In genomic region chr10:133248334-133248715, GRCh38 we compare ENCODE assay signal across 37 cellular contexts. TPM values are rescaled to one million over a fixed set of nuclear protein-coding genes. Genes with fewer than 3 reads are reported as not detected.
"Had no signal": no experiment of that assay in that cellular context is flagged by ENCODE, and none has a peak within 500 bp of the region (broad histone marks: within the 10 kb centered on the region; RNA-seq: fewer than 3 reads in every experiment).

No MANE protein-coding gene starts in this region.

- H3K4me1 ChIP-seq: esophagus muscularis mucosa, foreskin keratinocyte, gastroesophageal sphincter, left lung, pancreas, suprapubic skin, thyroid gland, vagina had no signal

- H3K4me3 Mint-ChIP-seq: endodermal cell; naive thymus-derived CD4-positive, alpha-beta T cell; nephron; stimulated activated naive CD8-positive, alpha-beta T cell treated with anti-CD3 and anti-CD28 coated beads, Interleukin-15, amount 100 ng/mL, for 72 hours had no signal

- H3K27ac ChIP-seq: dorsolateral prefrontal cortex, epithelial cell of prostate, esophagus muscularis mucosa, foreskin keratinocyte, gastroesophageal sphincter, heart left ventricle, hepatocyte, left lung, pancreas, suprapubic skin, thyroid gland, vagina had no signal

- H3K79me2 ChIP-seq: hepatocyte had no signal

- H3K36me3 Mint-ChIP-seq: naive thymus-derived CD4-positive, alpha-beta T cell had no signal

- DNase-seq: dorsolateral prefrontal cortex; effector CD4-positive, alpha-beta T cell; endodermal cell; foreskin keratinocyte; heart left ventricle; left cardiac atrium; left lung; mesendoderm; midbrain; naive thymus-derived CD4-positive, alpha-beta T cell; occipital lobe; pancreas; stimulated activated CD4-positive, alpha-beta T cell treated with anti-CD3 and anti-CD28 coated beads, Interleukin-12 subunit alpha, Interleukin-12 subunit beta, amount 100 ng/mL, for 4 hours; stimulated activated CD4-positive, alpha-beta T cell treated with anti-CD3 and anti-CD28 coated beads, Interleukin-1b, Interleukin-23, amount 100 ng/mL, for 48 hours; stimulated activated CD4-positive, alpha-beta T cell treated with anti-CD3 and anti-CD28 coated beads, Interleukin-4, amount 100 ng/mL, for 1 hour; stimulated activated CD8-positive, alpha-beta memory T cell treated with anti-CD3 and anti-CD28 coated beads, Interleukin-4, amount 100 ng/mL, for 48 hours; stimulated activated naive CD4-positive, alpha-beta T cell; stimulated activated naive CD8-positive, alpha-beta T cell treated with anti-CD3 and anti-CD28 coated beads, Interleukin-15, amount 100 ng/mL, for 72 hours; thyroid gland; trophoblast cell had no signal

- H3K27ac Mint-ChIP-seq: endodermal cell; naive thymus-derived CD4-positive, alpha-beta T cell; nephron; stimulated activated naive CD8-positive, alpha-beta T cell treated with anti-CD3 and anti-CD28 coated beads, Interleukin-15, amount 100 ng/mL, for 72 hours had no signal

- ATAC-seq: foreskin keratinocyte; gastroesophageal sphincter; heart left ventricle; left cardiac atrium; left lung; naive thymus-derived CD4-positive, alpha-beta T cell; pancreas; sciatic nerve; stimulated activated naive CD8-positive, alpha-beta T cell treated with anti-CD3 and anti-CD28 coated beads, Interleukin-15, amount 100 ng/mL, for 72 hours had no signal

- H3K9me3 ChIP-seq: esophagus muscularis mucosa, gastroesophageal sphincter, heart left ventricle, left lung, pancreas, suprapubic skin, thyroid gland, vagina had no signal

- H3K4me1 Mint-ChIP-seq: stimulated activated naive CD8-positive, alpha-beta T cell treated with anti-CD3 and anti-CD28 coated beads, Interleukin-15, amount 100 ng/mL, for 72 hours had no signal

- FAIRE-seq: colon, pancreas had no signal

- H3K4me3 ChIP-seq: dorsolateral prefrontal cortex, esophagus muscularis mucosa, gastroesophageal sphincter, heart left ventricle, hepatocyte, left lung, pancreas, smooth muscle cell, suprapubic skin, thyroid gland, vagina had no signal

- H3K4me2 ChIP-seq: hepatocyte, smooth muscle cell had no signal

- H2AFZ ChIP-seq: hepatocyte had no signal

- H3K9me3 Mint-ChIP-seq: endodermal cell; naive thymus-derived CD4-positive, alpha-beta T cell; nephron; stimulated activated naive CD8-positive, alpha-beta T cell treated with anti-CD3 and anti-CD28 coated beads, Interleukin-15, amount 100 ng/mL, for 72 hours had no signal

- H3K27me3 ChIP-seq: hepatocyte, pancreas, thyroid gland had no signal

- H3K36me3 ChIP-seq: esophagus muscularis mucosa, gastroesophageal sphincter, heart left ventricle, left lung, pancreas, suprapubic skin, thyroid gland, vagina had no signal

RNA-seq across cellular contexts. Expression of gene VENTX, which starts 10.7 kb away (rescaled TPM):
- total RNA-seq: fibroblast of lung, foreskin keratinocyte, hepatocyte, kidney epithelial cell, lung microvascular endothelial cell, occipital lobe, smooth muscle cell had no signal
- polyA plus RNA-seq: fibroblast of lung; foreskin keratinocyte; hepatocyte; naive thymus-derived CD4-positive, alpha-beta T cell; smooth muscle cell had no signal

RNA-seq across cellular contexts. Expression of gene UTF1, which starts 18.3 kb away (rescaled TPM):
- total RNA-seq: esophagus muscularis mucosa, fibroblast of lung, foreskin keratinocyte, gastroesophageal sphincter, heart left ventricle, hepatocyte, kidney epithelial cell, left cardiac atrium, left lung, lower leg skin, lung microvascular endothelial cell, mucosa of gallbladder, occipital lobe, pancreas, posterior vena cava, sciatic nerve, smooth muscle cell, suprapubic skin, thyroid gland, ureter, vagina had no signal
- polyA plus RNA-seq: fibroblast of lung; foreskin keratinocyte; heart left ventricle; hepatocyte; naive thymus-derived CD4-positive, alpha-beta T cell; pancreas; smooth muscle cell had no signal
